In genomic region chr2:172555522-172556283, GRCh38 we compare ENCODE assay signal across 8 cellular contexts. TPM values are rescaled to one million over a fixed set of nuclear protein-coding genes. Genes with fewer than 3 reads are reported as not detected.
DNase-seq lines count a peak whose midpoint lies in the region; ATAC-seq and TF ChIP-seq lines count a peak whose summit lies in the region.

Gene PDK1, plus strand, starts transcription at chr2:172556090. Its CDS starts 61 bp downstream, at chr2:172556151.

- H3K9ac ChIP-seq in liver (ENCODE audit: low read depth in 1 of 2, low read length in 2 of 2), result peak within 1 kb of the TSS; percentile 80 to 94

- peak; percentile 76 for ATAC-seq in GM19351 (IDR thresholded peaks at IDR 0.05; ENCODE audit: unreplicated experiment)
- peak; percentile 76 for ATAC-seq in HG03520 (IDR thresholded peaks at IDR 0.05; ENCODE audit: unreplicated experiment)

- peaks cover 0 to 14% (median 3%) of the 10 kb centered on the region in 4 donors for H3K4me1 ChIP-seq in liver (ENCODE audit: control insufficient read depth in 4 of 4, insufficient read depth in 4 of 4, low read length in 3 of 4)

- peak within 1 kb of the TSS; percentile 86 for H3K27ac Mint-ChIP-seq in dendritic cell treated with granulocyte-macrophage colony-stimulating factor and Interleukin-4, amounts not matched to agents 40 ng/mL and 50 ng/mL, for 4 days

- no peaks in the 10 kb centered on the region for H3K36me3 ChIP-seq in liver (ENCODE audit: control insufficient read depth in 4 of 4, insufficient read depth in 3 of 4, low read depth in 1 of 4, low read length in 3 of 4)

- peaks cover 38% of the 10 kb centered on the region for H3K4me1 Mint-ChIP-seq in dendritic cell treated with granulocyte-macrophage colony-stimulating factor and Interleukin-4, amounts not matched to agents 40 ng/mL and 50 ng/mL, for 4 days (ENCODE audit: low read depth)

- peaks cover 33% of the 10 kb centered on the region for H3K36me3 Mint-ChIP-seq in dendritic cell treated with granulocyte-macrophage colony-stimulating factor and Interleukin-4, amounts not matched to agents 40 ng/mL and 50 ng/mL, for 4 days (ENCODE audit: low read depth)

- peak within 1 kb of the TSS; percentile 80 for H3K4me3 Mint-ChIP-seq in dendritic cell treated with granulocyte-macrophage colony-stimulating factor and Interleukin-4, amounts not matched to agents 40 ng/mL and 50 ng/mL, for 4 days

- peak in 1 of 2 donors; percentile 8 for TF ChIP-seq RAD21 in liver (IDR thresholded peaks at IDR 0.05)

- no peak for TF ChIP-seq CTCF in liver (IDR thresholded peaks at IDR 0.05; ENCODE audit: low read depth, low read length, missing input control)

- no peaks in the 10 kb centered on the region for H3K9me3 Mint-ChIP-seq in dendritic cell treated with granulocyte-macrophage colony-stimulating factor and Interleukin-4, amounts not matched to agents 40 ng/mL and 50 ng/mL, for 4 days

- H3K27ac ChIP-seq in liver (ENCODE audit: low read depth in 1 of 2, low read length in 2 of 2), result peak within 1 kb of the TSS; percentile 97

- peak within 1 kb of the TSS; percentile 79 to 95 (median 81) for H3K4me3 ChIP-seq in liver (ENCODE audit: low read depth in 1 of 3, low read length in 3 of 3)

- DNase-seq in C1 segment of cervical spinal cord (lab: John Stamatoyannopoulos, UW) (peak; percentile 41 to 92 (median 80)), NCI-H748 (lab: John Stamatoyannopoulos, UW; ENCODE audit: unreplicated experiment) (peak; percentile 92)
- DNase-seq in activated CD4-positive, alpha-beta T cell treated with anti-CD3 and anti-CD28 coated beads, Interleukin-2, amount 50 U/mL, for 24 hours (ENCODE audit: low read depth in 1 of 2, low spot score in 1 of 2), result peak; percentile 86 to 87
- DNase-seq in stimulated activated CD4-positive, alpha-beta T cell treated with anti-CD3 and anti-CD28 coated beads, Interleukin-4, amount 100 ng/mL, for 24 hours, result peak; percentile 90

- WGBS in liver, result under 1% methylated on average over 88 of the region's 88 CpGs

- H3K27me3 Mint-ChIP-seq in dendritic cell treated with granulocyte-macrophage colony-stimulating factor and Interleukin-4, amounts not matched to agents 40 ng/mL and 50 ng/mL, for 4 days, result peaks cover 7% of the 10 kb centered on the region

- no peaks in the 10 kb centered on the region for H3K9me3 ChIP-seq in liver (ENCODE audit: control insufficient read depth in 4 of 4, low read length in 3 of 4)

- H3K27me3 ChIP-seq in liver (ENCODE audit: control insufficient read depth in 4 of 4, insufficient read depth in 4 of 4, low read length in 3 of 4), result no peaks in the 10 kb centered on the region

- intact Hi-C loops in dendritic cell treated with granulocyte-macrophage colony-stimulating factor and Interleukin-4, amounts not matched to agents 40 ng/mL and 50 ng/mL, for 4 days (cut with micrococcal nuclease), result loop anchor here (5.0 kb wide), 1 partner anchor 868 kb away; the partner anchor contains the start of gene DYNC1I2

TF ChIP-seq in liver, 16 proteins besides CTCF, POLR2A, EP300 and RAD21:
- TF ChIP-seq TAF1 (conservative IDR thresholded peaks at IDR 0.05) (peak; percentile 44), ZBTB33 (IDR thresholded peaks at IDR 0.05) (peak; percentile 56), ATF3 (IDR thresholded peaks at IDR 0.05) (peak; percentile 51), NR2F2 (IDR thresholded peaks at IDR 0.05) (peak; percentile 64), REST (IDR thresholded peaks at IDR 0.05) (peak; percentile 85), FOXA2 (IDR thresholded peaks at IDR 0.05) (no peak), YY1 (IDR thresholded peaks at IDR 0.05) (peak; percentile 43), MAX (IDR thresholded peaks at IDR 0.05) (no peak), RXRA (IDR thresholded peaks at IDR 0.05) (peak; percentile 70 to 71), SP1 (IDR thresholded peaks at IDR 0.05) (peak; percentile 84), HNF4A (conservative IDR thresholded peaks at IDR 0.05) (peak; percentile 44 to 59), JUND (IDR thresholded peaks at IDR 0.05) (peak in 1 of 2 donors; percentile 36), EGR1 (IDR thresholded peaks at IDR 0.05; ENCODE audit: low read depth in 2 of 2) (no peak), GABPA (IDR thresholded peaks at IDR 0.05 in 1 of 2, conservative IDR thresholded peaks at IDR 0.05 in 1 of 2) (no peak), FOXA1 (IDR thresholded peaks at IDR 0.05) (no peak), HNF4G (IDR thresholded peaks at IDR 0.05) (no peak)
TF ChIP-seq in liver: peak in this region for 10.

RNA-seq across cellular contexts. Expression of gene PDK1, which starts in this region (rescaled TPM):
- total RNA-seq in liver, result 1 to 10 TPM; 7.7 to 7.9 TPM
- polyA plus RNA-seq in liver, result 10 to 100 TPM in 1 of 2 donors, 1 to 10 TPM in 1; 4.7 to 10.9 TPM

Comparison
In these comparisons a context has a peak if more than half of its experiments do, and no peak if none do; other contexts are left out.
1. Peak in every context shown above with its lines: DNase-seq, ATAC-seq, H3K4me3 ChIP-seq and H3K27ac ChIP-seq.